In the genomic region with DNA sequence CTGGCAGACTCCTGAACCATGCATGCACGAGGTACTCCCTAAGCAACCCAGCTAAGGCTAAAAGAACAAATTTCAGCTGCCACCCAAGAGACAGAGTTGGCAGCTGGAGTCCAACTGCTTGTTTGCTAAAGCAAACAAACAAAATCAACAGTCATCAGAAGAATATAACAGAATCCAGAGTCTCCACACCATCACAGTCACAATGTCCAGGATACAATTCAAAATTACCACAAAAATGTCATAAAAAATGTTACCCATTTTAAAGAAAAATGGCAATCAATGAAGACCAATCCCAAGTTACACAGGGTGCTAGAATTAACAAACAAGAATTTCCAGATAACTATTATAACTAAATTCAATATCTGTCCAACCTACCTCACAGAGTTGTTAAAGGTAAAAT, we compare ENCODE assay signal across 20 cellular contexts.
"Had no signal": no experiment of that assay in that cellular context is flagged by ENCODE, and none has a peak within 500 bp of the region (broad histone marks: within the 10 kb centered on the region; RNA-seq: fewer than 3 reads in every experiment).

No MANE protein-coding gene starts in this region.

- H3K4me3 Mint-ChIP-seq: activated naive CD4-positive, alpha-beta T cell treated with anti-CD3 and anti-CD28 coated beads, Interleukin-2, amount 10 ng/mL, durations not matched to agents 7 days and 5 days; central memory CD8-positive, alpha-beta T cell; stimulated activated naive CD8-positive, alpha-beta T cell treated with anti-CD3 and anti-CD28 coated beads, Interleukin-15, amount 100 ng/mL, for 72 hours; WTC11 had no signal

- H3K27ac ChIP-seq: sigmoid colon, suprapubic skin, transverse colon had no signal

- H3K4me1 ChIP-seq: sigmoid colon, suprapubic skin, transverse colon had no signal

- H3K36me3 ChIP-seq: sigmoid colon, suprapubic skin, transverse colon had no signal

- DNase-seq: activated naive CD4-positive, alpha-beta T cell treated with anti-CD3 and anti-CD28 coated beads, Interleukin-2, amount 10 ng/mL, durations not matched to agents 7 days and 5 days; activated T-cell treated with anti-CD3 and anti-CD28 coated beads, Interleukin-2, amount 50 U/mL, for 1 hour; erythroblast; foreskin fibroblast; heart right ventricle; kidney; naive B cell; retina; sigmoid colon; stimulated activated CD4-positive, alpha-beta T cell treated with anti-CD3 and anti-CD28 coated beads, Interleukin-2, amount 100 ng/mL, for 48 hours; stimulated activated CD8-positive, alpha-beta memory T cell treated with anti-CD3 and anti-CD28 coated beads, Interleukin-4, amount 100 ng/mL, for 48 hours; stimulated activated naive CD8-positive, alpha-beta T cell treated with anti-CD3 and anti-CD28 coated beads, Interleukin-15, amount 100 ng/mL, for 72 hours; T-helper 1 cell; T-helper 9 cell; transverse colon had no signal

- H3K4me3 ChIP-seq: ascending aorta, heart right ventricle, lung, sigmoid colon, suprapubic skin, transverse colon had no signal

- H3K27me3 Mint-ChIP-seq: activated naive CD4-positive, alpha-beta T cell treated with anti-CD3 and anti-CD28 coated beads, Interleukin-2, amount 10 ng/mL, durations not matched to agents 7 days and 5 days; central memory CD8-positive, alpha-beta T cell; naive B cell; stimulated activated naive CD8-positive, alpha-beta T cell treated with anti-CD3 and anti-CD28 coated beads, Interleukin-15, amount 100 ng/mL, for 72 hours had no signal

- H3K9me3 ChIP-seq: sigmoid colon, suprapubic skin had no signal

- ATAC-seq: heart right ventricle; stimulated activated naive CD8-positive, alpha-beta T cell treated with anti-CD3 and anti-CD28 coated beads, Interleukin-15, amount 100 ng/mL, for 72 hours; WTC11 had no signal

- H3K27me3 ChIP-seq: ascending aorta, heart right ventricle, sigmoid colon, suprapubic skin, transverse colon had no signal

- H3K27ac Mint-ChIP-seq: activated naive CD4-positive, alpha-beta T cell treated with anti-CD3 and anti-CD28 coated beads, Interleukin-2, amount 10 ng/mL, durations not matched to agents 7 days and 5 days; WTC11 had no signal

- H3K9me3 Mint-ChIP-seq: activated naive CD4-positive, alpha-beta T cell treated with anti-CD3 and anti-CD28 coated beads, Interleukin-2, amount 10 ng/mL, durations not matched to agents 7 days and 5 days; central memory CD8-positive, alpha-beta T cell; stimulated activated naive CD8-positive, alpha-beta T cell treated with anti-CD3 and anti-CD28 coated beads, Interleukin-15, amount 100 ng/mL, for 72 hours had no signal
